In genomic region chr2:71333619-71334018, GRCh38 we compare ENCODE assay signal across 9 cellular contexts. TPM values are rescaled to one million over a fixed set of nuclear protein-coding genes. Genes with fewer than 3 reads are reported as not detected.
DNase-seq lines count a peak whose midpoint lies in the region; ATAC-seq and TF ChIP-seq lines count a peak whose summit lies in the region.
"Had no signal": no experiment of that assay in that cellular context is flagged by ENCODE, and none has a peak within 500 bp of the region (broad histone marks: within the 10 kb centered on the region; RNA-seq: fewer than 3 reads in every experiment).

No MANE protein-coding gene starts in this region.

- H3K9me3 ChIP-seq in tibial artery (no peaks in the 10 kb centered on the region), thyroid gland (no peaks in the 10 kb centered on the region)
- H3K9me3 ChIP-seq: SJSA1 had no signal

- no peaks in the 10 kb centered on the region for H3K27me3 Mint-ChIP-seq in activated T-cell treated with anti-CD3 and anti-CD28 coated beads, Interleukin-2, amount 50 U/mL, for 4 hours (ENCODE audit: low read depth)
- H3K27me3 Mint-ChIP-seq in activated T-helper 2 cell treated with anti-CD3 and anti-CD28 coated beads, Interferon-gamma antibody, Interleukin-2, Interleukin-4, amounts not matched to agents 10 μg/mL and 5 μg/mL and 100 μg/mL, durations not matched to agents 14 hours and 24 hours and 36 hours (ENCODE audit: low read depth), result peaks cover 10% of the 10 kb centered on the region

- H3K27ac Mint-ChIP-seq in activated T-helper 2 cell treated with anti-CD3 and anti-CD28 coated beads, Interferon-gamma antibody, Interleukin-2, Interleukin-4, amounts not matched to agents 10 μg/mL and 5 μg/mL and 100 μg/mL, durations not matched to agents 14 hours and 24 hours and 36 hours, result peak overlapping the region; percentile 34

- no peak for TF ChIP-seq CTCF in kidney epithelial cell (IDR thresholded peaks at IDR 0.05; ENCODE audit: insufficient read depth, low read length, poor library complexity, severe bottlenecking)
- no peak for TF ChIP-seq CTCF in tibial artery (IDR thresholded peaks at IDR 0.05)
- no peak for TF ChIP-seq CTCF in thyroid gland (IDR thresholded peaks at IDR 0.05)

- WGBS in thyroid gland, 2 donors, result 50 to 52% methylated on average over 3 of the region's 3 CpGs

- TF ChIP-seq POLR2A in thyroid gland (IDR thresholded peaks at IDR 0.05), result no peak

- no peaks in the 10 kb centered on the region for H3K9me3 Mint-ChIP-seq in activated T-cell treated with anti-CD3 and anti-CD28 coated beads, Interleukin-2, amount 50 U/mL, for 4 hours
- no peaks in the 10 kb centered on the region for H3K9me3 Mint-ChIP-seq in activated T-helper 2 cell treated with anti-CD3 and anti-CD28 coated beads, Interferon-gamma antibody, Interleukin-2, Interleukin-4, amounts not matched to agents 10 μg/mL and 5 μg/mL and 100 μg/mL, durations not matched to agents 14 hours and 24 hours and 36 hours

- H3K27ac ChIP-seq in tibial artery (no peak overlapping the region), thyroid gland (peak overlapping the region in 1 of 3 donors; percentile 14)
- H3K27ac ChIP-seq: SJSA1 had no signal

- H3K36me3 ChIP-seq in kidney epithelial cell (ENCODE audit: control insufficient read depth, insufficient read depth, low read length), result no peaks in the 10 kb centered on the region
- no peaks in the 10 kb centered on the region for H3K36me3 ChIP-seq in tibial artery
- no peaks in the 10 kb centered on the region for H3K36me3 ChIP-seq in thyroid gland

- ATAC-seq in activated T-cell treated with anti-CD3 and anti-CD28 coated beads, Interleukin-2, amount 50 U/mL, for 4 hours, result no peak
- no peak for ATAC-seq in HG02642 (IDR thresholded peaks at IDR 0.05; ENCODE audit: poor library complexity, unreplicated experiment)

- DNase-seq in activated T-cell treated with anti-CD3 and anti-CD28 coated beads, Interleukin-2, amount 50 U/mL, for 4 hours, result no peak
- DNase-seq in activated T-cell treated with anti-CD3 and anti-CD28 coated beads, Interleukin-2, amount 50 U/mL, for 1 hour, result no peak
- DNase-seq in activated T-helper 2 cell treated with anti-CD3 and anti-CD28 coated beads, Interferon-gamma antibody, Interleukin-2, Interleukin-4, amounts not matched to agents 10 μg/mL and 5 μg/mL and 100 μg/mL, durations not matched to agents 14 hours and 24 hours and 36 hours (ENCODE audit: low spot score), result no peak
- no peak for DNase-seq in kidney epithelial cell (ENCODE audit: low read depth)
- DNase-seq in tibial artery, result no peak
- no peak for DNase-seq in thyroid gland
- DNase-seq in NCI-H345 treated with DMSO at 0.1 percent for 48 hours (lab: John Stamatoyannopoulos, UW; ENCODE audit: unreplicated experiment), result no peak

- H3K4me3 ChIP-seq in kidney epithelial cell (ENCODE audit: low read depth, low read length) (peak overlapping the region; percentile 97), tibial artery (peak overlapping the region; percentile 88 to 95), thyroid gland (replicated peaks in 1 of 3) (peak overlapping the region in 1 of 3 donors; percentile 97)

- H3K27me3 ChIP-seq in kidney epithelial cell (ENCODE audit: control insufficient read depth, insufficient read depth, low read length) (no peaks in the 10 kb centered on the region), tibial artery (no peaks in the 10 kb centered on the region), thyroid gland (no peaks in the 10 kb centered on the region)
- H3K27me3 ChIP-seq: SJSA1 had no signal

- H3K4me1 Mint-ChIP-seq in activated T-cell treated with anti-CD3 and anti-CD28 coated beads, Interleukin-2, amount 50 U/mL, for 4 hours (ENCODE audit: low read depth), result peaks cover 56% of the 10 kb centered on the region
- H3K4me1 Mint-ChIP-seq in activated T-helper 2 cell treated with anti-CD3 and anti-CD28 coated beads, Interferon-gamma antibody, Interleukin-2, Interleukin-4, amounts not matched to agents 10 μg/mL and 5 μg/mL and 100 μg/mL, durations not matched to agents 14 hours and 24 hours and 36 hours (ENCODE audit: low read depth), result peaks cover 25% of the 10 kb centered on the region

- intact Hi-C loops in activated T-helper 2 cell treated with anti-CD3 and anti-CD28 coated beads, Interferon-gamma antibody, Interleukin-2, Interleukin-4, amounts not matched to agents 10 μg/mL and 5 μg/mL and 100 μg/mL, durations not matched to agents 14 hours and 24 hours and 36 hours (cut with micrococcal nuclease), result loop anchor here (2.0 kb wide), 1 partner anchor 57 kb away; no protein-coding TSS in a partner anchor
- intact Hi-C loops in tibial artery (cut with DNase I; ENCODE audit: low total_unique reads) (loop anchor here (5.0 kb wide), 1 partner anchor 124 kb away; no protein-coding TSS in a partner anchor), thyroid gland (cut with DNase I) (no loop called here)

- H3K4me1 ChIP-seq in tibial artery (peaks cover 0 to 61% (median 24%) of the 10 kb centered on the region in 4 donors), thyroid gland (peaks cover 22 to 32% of the 10 kb centered on the region in 2 donors)

- peaks cover 11% of the 10 kb centered on the region for H3K36me3 Mint-ChIP-seq in activated T-cell treated with anti-CD3 and anti-CD28 coated beads, Interleukin-2, amount 50 U/mL, for 4 hours (ENCODE audit: insufficient read depth)
- H3K36me3 Mint-ChIP-seq in activated T-helper 2 cell treated with anti-CD3 and anti-CD28 coated beads, Interferon-gamma antibody, Interleukin-2, Interleukin-4, amounts not matched to agents 10 μg/mL and 5 μg/mL and 100 μg/mL, durations not matched to agents 14 hours and 24 hours and 36 hours (ENCODE audit: low read depth), result peaks cover 30% of the 10 kb centered on the region

- peak overlapping the region; percentile 99 for H3K4me3 Mint-ChIP-seq in activated T-cell treated with anti-CD3 and anti-CD28 coated beads, Interleukin-2, amount 50 U/mL, for 4 hours
- peak overlapping the region; percentile 99 for H3K4me3 Mint-ChIP-seq in activated T-helper 2 cell treated with anti-CD3 and anti-CD28 coated beads, Interferon-gamma antibody, Interleukin-2, Interleukin-4, amounts not matched to agents 10 μg/mL and 5 μg/mL and 100 μg/mL, durations not matched to agents 14 hours and 24 hours and 36 hours (ENCODE audit: low read depth)

RNA-seq across cellular contexts. Expression of gene ZNF638, which starts 2.0 kb away (rescaled TPM):
- total RNA-seq in activated T-cell treated with anti-CD3 and anti-CD28 coated beads, Interleukin-2, amount 50 U/mL, for 4 hours, result 10 to 100 TPM; 56.2 to 64.4 (median 59.3) TPM
- total RNA-seq in activated T-helper 2 cell treated with anti-CD3 and anti-CD28 coated beads, Interferon-gamma antibody, Interleukin-2, Interleukin-4, amounts not matched to agents 10 μg/mL and 5 μg/mL and 100 μg/mL, durations not matched to agents 14 hours and 24 hours and 36 hours, result 96.5 and 97.6 TPM in 2 replicates
- total RNA-seq in kidney epithelial cell (95.2 and 109 TPM in 2 replicates), thyroid gland (100 to 1,000 TPM; 154 to 299 (median 202) TPM)
